In genomic region chr5:53418409-53418808, GRCh38 we compare ENCODE assay signal across 2 cellular contexts.
TF ChIP-seq lines count a peak whose summit lies in the region.

No MANE protein-coding gene starts in this region.

TF ChIP-seq in SK-N-SH, 30 proteins besides CTCF, POLR2A, EP300 and RAD21 (continued from another document):
- TF ChIP-seq ZBTB33 (IDR thresholded peaks at IDR 0.05; ENCODE audit: borderline replicate concordance, low read depth): no peak
- TF ChIP-seq SIN3A (IDR thresholded peaks at IDR 0.05; ENCODE audit: borderline replicate concordance, low read depth, low read length): no peak
- no peak for TF ChIP-seq MAX (IDR thresholded peaks at IDR 0.05; ENCODE audit: low read depth)
- TF ChIP-seq FOSL2 (IDR thresholded peaks at IDR 0.05; ENCODE audit: borderline replicate concordance, low read depth): no peak
- TF ChIP-seq JUND (IDR thresholded peaks at IDR 0.05): no peak
- no peak for TF ChIP-seq EZH2phosphoT487 (IDR thresholded peaks at IDR 0.05; ENCODE audit: borderline replicate concordance, low read depth)
- TF ChIP-seq POLR2AphosphoS5 (IDR thresholded peaks at IDR 0.05; ENCODE audit: low read depth, low read length): no peak
- no peak for TF ChIP-seq TAF1 (IDR thresholded peaks at IDR 0.05; ENCODE audit: borderline replicate concordance, low read depth, low read length)
- TF ChIP-seq, protein P1, sequence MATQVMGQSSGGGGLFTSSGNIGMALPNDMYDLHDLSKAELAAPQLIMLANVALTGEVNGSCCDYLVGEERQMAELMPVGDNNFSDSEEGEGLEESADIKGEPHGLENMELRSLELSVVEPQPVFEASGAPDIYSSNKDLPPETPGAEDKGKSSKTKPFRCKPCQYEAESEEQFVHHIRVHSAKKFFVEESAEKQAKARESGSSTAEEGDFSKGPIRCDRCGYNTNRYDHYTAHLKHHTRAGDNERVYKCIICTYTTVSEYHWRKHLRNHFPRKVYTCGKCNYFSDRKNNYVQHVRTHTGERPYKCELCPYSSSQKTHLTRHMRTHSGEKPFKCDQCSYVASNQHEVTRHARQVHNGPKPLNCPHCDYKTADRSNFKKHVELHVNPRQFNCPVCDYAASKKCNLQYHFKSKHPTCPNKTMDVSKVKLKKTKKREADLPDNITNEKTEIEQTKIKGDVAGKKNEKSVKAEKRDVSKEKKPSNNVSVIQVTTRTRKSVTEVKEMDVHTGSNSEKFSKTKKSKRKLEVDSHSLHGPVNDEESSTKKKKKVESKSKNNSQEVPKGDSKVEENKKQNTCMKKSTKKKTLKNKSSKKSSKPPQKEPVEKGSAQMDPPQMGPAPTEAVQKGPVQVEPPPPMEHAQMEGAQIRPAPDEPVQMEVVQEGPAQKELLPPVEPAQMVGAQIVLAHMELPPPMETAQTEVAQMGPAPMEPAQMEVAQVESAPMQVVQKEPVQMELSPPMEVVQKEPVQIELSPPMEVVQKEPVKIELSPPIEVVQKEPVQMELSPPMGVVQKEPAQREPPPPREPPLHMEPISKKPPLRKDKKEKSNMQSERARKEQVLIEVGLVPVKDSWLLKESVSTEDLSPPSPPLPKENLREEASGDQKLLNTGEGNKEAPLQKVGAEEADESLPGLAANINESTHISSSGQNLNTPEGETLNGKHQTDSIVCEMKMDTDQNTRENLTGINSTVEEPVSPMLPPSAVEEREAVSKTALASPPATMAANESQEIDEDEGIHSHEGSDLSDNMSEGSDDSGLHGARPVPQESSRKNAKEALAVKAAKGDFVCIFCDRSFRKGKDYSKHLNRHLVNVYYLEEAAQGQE (IDR thresholded peaks at IDR 0.05; ENCODE audit: low read depth, low read length): no peak
- TF ChIP-seq NRF1 (IDR thresholded peaks at IDR 0.05; ENCODE audit: low read depth, low read length): no peak
- TF ChIP-seq RFX5 (IDR thresholded peaks at IDR 0.05; ENCODE audit: low read length): no peak

TF ChIP-seq in SK-N-SH treated with all-trans-retinoic acid at 6 μM for 48 hours, 23 proteins besides CTCF, POLR2A, EP300 and RAD21 (continued from another document):
- TF ChIP-seq TSHZ2 (CRISPR knock-in tag; IDR thresholded peaks at IDR 0.05) (no peak), OSR1 (CRISPR knock-in tag; IDR thresholded peaks at IDR 0.05) (no peak), POU6F1 (CRISPR knock-in tag; IDR thresholded peaks at IDR 0.05; ENCODE audit: borderline replicate concordance, low read depth) (no peak), ISL1 (CRISPR knock-in tag; IDR thresholded peaks at IDR 0.05) (no peak), SNAI2 (CRISPR knock-in tag; IDR thresholded peaks at IDR 0.05) (no peak), ZFP30 (CRISPR knock-in tag; IDR thresholded peaks at IDR 0.05) (no peak), PPARA (CRISPR knock-in tag; IDR thresholded peaks at IDR 0.05; ENCODE audit: borderline replicate concordance) (no peak), ZFP3 (CRISPR knock-in tag; IDR thresholded peaks at IDR 0.05) (no peak), ZNF565 (CRISPR knock-in tag; conservative IDR thresholded peaks at IDR 0.05; ENCODE audit: low read depth) (no peak), ZNF8 (CRISPR knock-in tag; IDR thresholded peaks at IDR 0.05) (no peak)
